ENCODE assay signal across 11 cellular contexts in the genomic region with DNA sequence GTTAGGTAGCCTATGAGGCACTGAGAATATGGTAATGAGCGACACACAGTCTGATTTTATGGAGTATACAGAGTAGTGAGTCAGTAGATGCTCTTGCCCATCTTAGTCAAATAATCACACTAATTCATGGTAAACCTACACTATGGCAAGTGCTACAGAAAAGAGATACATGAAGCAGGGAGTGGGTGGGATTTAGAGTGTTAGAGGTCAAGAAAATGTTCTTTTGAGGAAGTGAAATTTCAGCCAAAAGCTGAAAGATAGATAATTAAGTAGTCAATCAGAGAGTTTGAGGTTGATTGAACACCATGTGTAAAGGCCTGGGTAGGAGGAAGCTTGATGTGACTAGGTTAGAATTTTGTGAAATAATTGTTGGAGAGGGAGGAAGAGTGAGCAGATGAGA. TPM values are rescaled to one million over a fixed set of nuclear protein-coding genes. Genes with fewer than 3 reads are reported as not detected.
DNase-seq lines count a peak whose midpoint lies in the region; ATAC-seq and TF ChIP-seq lines count a peak whose summit lies in the region.
"Had no signal": no experiment of that assay in that cellular context is flagged by ENCODE, and none has a peak within 500 bp of the region (broad histone marks: within the 10 kb centered on the region; RNA-seq: fewer than 3 reads in every experiment).

No MANE protein-coding gene starts in this region.

- H3K4me2 ChIP-seq in smooth muscle cell, result no peak overlapping the region
- H3K4me2 ChIP-seq: A549 had no signal

- no peaks in the 10 kb centered on the region for H3K27me3 Mint-ChIP-seq in activated CD4-positive, alpha-beta T cell treated with anti-CD3 and anti-CD28 coated beads for 36 hours
- peaks cover 1% of the 10 kb centered on the region for H3K27me3 Mint-ChIP-seq in glutamatergic neuron (ENCODE audit: unreplicated experiment)

- H3K27ac ChIP-seq in smooth muscle cell (ENCODE audit: low read depth), result no peak overlapping the region
- H3K27ac ChIP-seq: A549 had no signal

- CTCF ChIA-PET in activated CD4-positive, alpha-beta T cell treated with anti-CD3 and anti-CD28 coated beads for 36 hours (lab: Charles Lee), result interaction anchor here (0.7 to 1.3 kb wide), 7 partner anchors 10 to 838 kb away, joined by 3 to 7 read pairs (median 3); partner anchors contain the start of gene MDM4

- peak overlapping the region; percentile 25 for H3K27ac Mint-ChIP-seq in activated CD4-positive, alpha-beta T cell treated with anti-CD3 and anti-CD28 coated beads for 36 hours
- H3K27ac Mint-ChIP-seq in glutamatergic neuron (ENCODE audit: unreplicated experiment), result no peak overlapping the region

- H3K9me3 Mint-ChIP-seq in activated CD4-positive, alpha-beta T cell treated with anti-CD3 and anti-CD28 coated beads for 36 hours (ENCODE audit: low read depth), result no peaks in the 10 kb centered on the region
- no peaks in the 10 kb centered on the region for H3K9me3 Mint-ChIP-seq in glutamatergic neuron (ENCODE audit: unreplicated experiment)

- peak; percentile 72 for ATAC-seq in activated CD4-positive, alpha-beta T cell treated with anti-CD3 and anti-CD28 coated beads for 36 hours
- ATAC-seq in HG02623 (IDR thresholded peaks at IDR 0.05; ENCODE audit: unreplicated experiment), result peak; percentile 88
- ATAC-seq in HG03571 (IDR thresholded peaks at IDR 0.05; ENCODE audit: unreplicated experiment), result peak; percentile 87
- peak; percentile 60 for ATAC-seq in stimulated activated naive CD8-positive, alpha-beta T cell treated with anti-CD3 and anti-CD28 coated beads, Interleukin-15, Interleukin-2, amounts not matched to agents 100 U/mL and 50 U/mL, for 24 hours
- ATAC-seq: A549 had no signal

- peaks cover 39% of the 10 kb centered on the region for H3K36me3 ChIP-seq in smooth muscle cell (ENCODE audit: low read depth)

- H3F3A ChIP-seq in smooth muscle cell (ENCODE audit: low read depth), result no peaks in the 10 kb centered on the region

- H4K20me1 ChIP-seq in smooth muscle cell (ENCODE audit: low read depth), result peaks cover 32% of the 10 kb centered on the region

- no peak overlapping the region for H3K4me3 Mint-ChIP-seq in activated CD4-positive, alpha-beta T cell treated with anti-CD3 and anti-CD28 coated beads for 36 hours
- H3K4me3 Mint-ChIP-seq in glutamatergic neuron (ENCODE audit: unreplicated experiment), result no peak overlapping the region

- no peaks in the 10 kb centered on the region for H3K9me3 ChIP-seq in smooth muscle cell (replicated peaks; ENCODE audit: low read depth)
- H3K9me3 ChIP-seq: A549 had no signal

- 96% methylated on average over 1 of the region's 1 CpG for WGBS in smooth muscle cell (ENCODE audit: low lambda C conversion rate)

- no peak for TF ChIP-seq CTCF in glutamatergic neuron (IDR thresholded peaks at IDR 0.05; ENCODE audit: partially characterized antibody, unreplicated experiment)
- no peak for TF ChIP-seq CTCF in smooth muscle cell (IDR thresholded peaks at IDR 0.05; ENCODE audit: borderline replicate concordance, insufficient read depth, poor library complexity, severe bottlenecking)

- peaks cover 55% of the 10 kb centered on the region for H3K36me3 Mint-ChIP-seq in activated CD4-positive, alpha-beta T cell treated with anti-CD3 and anti-CD28 coated beads for 36 hours (ENCODE audit: low read depth)
- peaks cover 4% of the 10 kb centered on the region for H3K36me3 Mint-ChIP-seq in glutamatergic neuron (ENCODE audit: unreplicated experiment)

- DNase-seq in activated CD4-positive, alpha-beta T cell treated with anti-CD3 and anti-CD28 coated beads for 36 hours, result no peak
- no peak for DNase-seq in activated CD4-positive, alpha-beta T cell treated with anti-CD3 and anti-CD28 coated beads for 48 hours
- DNase-seq in stimulated activated naive CD8-positive, alpha-beta T cell treated with anti-CD3 and anti-CD28 coated beads, Interleukin-15, Interleukin-2, amounts not matched to agents 100 U/mL and 50 U/mL, for 24 hours, result no peak
- DNase-seq in glutamatergic neuron (no peak), smooth muscle cell (lab: John Stamatoyannopoulos, UW; ENCODE audit: unreplicated experiment) (no peak), ACHN (no peak)
- DNase-seq: amygdala, NCI-H187 treated with DMSO at 0.1 percent for 48 hours had no signal

- POLR2A ChIA-PET in activated CD4-positive, alpha-beta T cell treated with anti-CD3 and anti-CD28 coated beads for 36 hours (lab: Charles Lee), result interaction anchor here (0.7 kb wide), 1 partner anchor 17 kb away, joined by 3 read pairs; no protein-coding TSS in a partner anchor

- H3K9ac ChIP-seq in smooth muscle cell (ENCODE audit: low read depth), result no peak overlapping the region

- peaks cover 20% of the 10 kb centered on the region for H3K4me1 Mint-ChIP-seq in activated CD4-positive, alpha-beta T cell treated with anti-CD3 and anti-CD28 coated beads for 36 hours
- peaks cover 4% of the 10 kb centered on the region for H3K4me1 Mint-ChIP-seq in glutamatergic neuron (ENCODE audit: low read depth, unreplicated experiment)

- no peak overlapping the region for H3K4me3 ChIP-seq in smooth muscle cell
- H3K4me3 ChIP-seq: A549 had no signal

- in situ Hi-C loops in ACHN (cut with HindIII; ENCODE audit: low pct_ligation_motif_present, low pct_unique_long_range_greater_than_20kb, low sequenced_read_pairs), result no loop called here

- no peaks in the 10 kb centered on the region for H3K27me3 ChIP-seq in smooth muscle cell (ENCODE audit: low read depth)

- intact Hi-C loops in activated CD4-positive, alpha-beta T cell treated with anti-CD3 and anti-CD28 coated beads for 36 hours (cut with DNase I, micrococcal nuclease), result no loop called here

- H2AFZ ChIP-seq in smooth muscle cell (ENCODE audit: low read depth), result no peak overlapping the region

- H3K4me1 ChIP-seq in smooth muscle cell (ENCODE audit: low read depth), result no peaks in the 10 kb centered on the region
- H3K4me1 ChIP-seq: A549 had no signal

- no peaks in the 10 kb centered on the region for H3K79me2 ChIP-seq in smooth muscle cell (ENCODE audit: low read depth)

RNA-seq across cellular contexts. Expression of gene MDM4, which starts 14.7 kb away (rescaled TPM):
- 10 to 100 TPM; 89.1 to 94.6 TPM for total RNA-seq in activated CD4-positive, alpha-beta T cell treated with anti-CD3 and anti-CD28 coated beads for 36 hours
- total RNA-seq in glutamatergic neuron (ENCODE audit: unreplicated experiment) (93.9 TPM), smooth muscle cell (21.3 and 31.7 TPM in 2 replicates)
- polyA plus RNA-seq in smooth muscle cell, result 6.1 and 10.8 TPM in 2 replicates

RNA-seq across cellular contexts. Expression of gene PIK3C2B, which starts 36.3 kb away (rescaled TPM):
- 10 to 100 TPM; 38.2 to 44.0 TPM for total RNA-seq in activated CD4-positive, alpha-beta T cell treated with anti-CD3 and anti-CD28 coated beads for 36 hours
- total RNA-seq in glutamatergic neuron (ENCODE audit: unreplicated experiment), result 156 TPM
- total RNA-seq in smooth muscle cell, result 9.5 and 11.5 TPM in 2 replicates
- 3.0 and 5.0 TPM in 2 replicates for polyA plus RNA-seq in smooth muscle cell
